Comparison of ENCODE assay signal across 12 cellular contexts in the genomic region with DNA sequence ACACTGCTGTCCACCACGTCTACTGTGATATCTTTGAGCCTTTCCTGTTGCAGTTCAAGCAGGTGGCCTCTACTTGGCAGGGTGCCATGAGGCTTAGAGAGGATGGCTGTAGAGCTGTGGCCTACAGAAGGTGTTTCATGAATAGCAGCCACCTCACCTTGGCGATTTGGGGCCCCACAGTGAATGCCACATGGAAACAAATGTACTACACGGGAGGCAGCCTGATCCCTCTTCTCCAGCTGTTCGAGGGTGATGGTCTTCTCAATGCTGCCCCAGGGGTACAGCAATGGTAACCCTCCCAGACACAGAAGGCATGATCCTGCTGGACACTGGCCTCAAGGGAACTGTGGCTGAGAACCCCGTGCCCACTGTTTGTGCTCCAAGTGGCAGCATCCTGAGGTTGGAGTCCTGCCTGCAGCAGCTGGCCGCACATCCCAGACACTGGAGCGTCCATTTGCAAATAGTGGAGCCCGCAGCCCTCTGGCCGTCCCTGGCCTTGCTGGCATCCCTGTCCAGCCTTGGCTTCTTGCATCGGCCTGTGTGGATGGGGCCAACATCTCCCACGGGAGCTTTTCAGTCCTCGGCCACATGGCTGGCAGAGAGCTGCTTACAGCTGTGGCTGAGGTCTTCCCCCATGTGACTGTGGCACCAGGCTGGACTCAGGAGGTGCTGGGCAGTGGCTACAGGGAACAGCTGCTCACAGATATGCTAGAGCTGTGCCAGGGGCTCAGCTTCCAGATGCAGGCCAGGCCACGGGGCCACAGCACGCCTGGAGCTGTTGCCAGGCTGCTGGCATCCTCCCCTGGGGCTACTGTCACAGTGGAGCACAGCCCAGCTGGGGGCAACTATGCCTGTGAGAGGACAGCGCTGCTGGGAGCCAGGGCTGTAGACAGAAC.
DNase-seq lines count a peak whose midpoint lies in the region; ATAC-seq, FAIRE-seq and TF ChIP-seq lines count a peak whose summit lies in the region.
"Had no signal": no experiment of that assay in that cellular context is flagged by ENCODE, and none has a peak within 500 bp of the region (broad histone marks: within the 10 kb centered on the region; RNA-seq: fewer than 3 reads in every experiment).

No MANE protein-coding gene starts in this region.

- H2AFZ ChIP-seq in K562 (ENCODE audit: low read depth, low read length) = no peak overlapping the region
- H2AFZ ChIP-seq: neural progenitor cell had no signal

- H3K36me3 ChIP-seq in K562 (ENCODE audit: control insufficient read depth, insufficient read depth, low read length) (no peaks in the 10 kb centered on the region), upper lobe of right lung (no peaks in the 10 kb centered on the region)
- no peaks in the 10 kb centered on the region for H3K36me3 ChIP-seq in CD4-positive, alpha-beta memory T cell (ENCODE audit: insufficient read depth, low read length)
- H3K36me3 ChIP-seq: neural progenitor cell had no signal

- intact Hi-C loops in K562 (cut with micrococcal nuclease) (no loop called here), upper lobe of right lung (cut with DNase I) (no loop called here)
- intact Hi-C loops in CD4-positive, alpha-beta memory T cell (cut with micrococcal nuclease) = no loop called here

- no peaks in the 10 kb centered on the region for H3K9me3 Mint-ChIP-seq in CD4-positive, alpha-beta memory T cell
- H3K9me3 Mint-ChIP-seq: WTC11 had no signal

- ATAC-seq in K562 (no peak), upper lobe of right lung (peak; percentile 47)
- ATAC-seq: WTC11 had no signal

- no peaks in the 10 kb centered on the region for H3K79me2 ChIP-seq in K562 (ENCODE audit: control insufficient read depth, insufficient read depth, low read length)

- no peak overlapping the region for H3K27ac Mint-ChIP-seq in CD4-positive, alpha-beta memory T cell
- H3K27ac Mint-ChIP-seq: neural progenitor cell, WTC11 had no signal

- TF ChIP-seq RAD21 in K562 (CRISPR knock-in tag; conservative IDR thresholded peaks at IDR 0.05 in 1 of 2, IDR thresholded peaks at IDR 0.05 in 1 of 2) = no peak

- WGBS in K562 (ENCODE audit: insufficient coverage, low coverage, missing lambda C conversion rate) = 2% methylated on average over 14 of the region's 15 CpGs

- H3K27me3 ChIP-seq in K562 (ENCODE audit: control insufficient read depth in 2 of 2, insufficient read depth in 2 of 2, low read length in 2 of 2) = peaks cover 56 to 78% of the 10 kb centered on the region in 2 experiments
- no peaks in the 10 kb centered on the region for H3K27me3 ChIP-seq in upper lobe of right lung
- no peaks in the 10 kb centered on the region for H3K27me3 ChIP-seq in CD4-positive, alpha-beta memory T cell (ENCODE audit: insufficient read depth, low read length)
- H3K27me3 ChIP-seq: neural progenitor cell had no signal

- no peak overlapping the region for H3K4me2 ChIP-seq in K562 (ENCODE audit: insufficient read depth, low read length)
- H3K4me2 ChIP-seq: neural progenitor cell had no signal

- no peak overlapping the region for H3K27ac ChIP-seq in K562 (ENCODE audit: extremely low read depth, low read depth, low read length)
- peak overlapping the region; percentile 74 for H3K27ac ChIP-seq in upper lobe of right lung
- H3K27ac ChIP-seq in CD4-positive, alpha-beta memory T cell (ENCODE audit: low read depth, low read length) = no peak overlapping the region
- H3K27ac ChIP-seq: neural progenitor cell had no signal

- H3K27me3 Mint-ChIP-seq in CD4-positive, alpha-beta memory T cell = peaks cover 7 to 14% of the 10 kb centered on the region in 2 donors

- H3K9me3 ChIP-seq in K562 (replicated peaks; ENCODE audit: control insufficient read depth, insufficient read depth, low read depth, low read length) (no peaks in the 10 kb centered on the region), upper lobe of right lung (no peaks in the 10 kb centered on the region)
- no peaks in the 10 kb centered on the region for H3K9me3 ChIP-seq in CD4-positive, alpha-beta memory T cell (ENCODE audit: control insufficient read depth in 1 of 2, low read length in 2 of 2)

- CTCF ChIA-PET in K562 (lab: Yijun Ruan, JAX; ENCODE audit: low intra/inter-chr PET ratio) = no interaction called here
- CTCF ChIA-PET in CD4-positive, alpha-beta memory T cell (lab: Charles Lee; ENCODE audit: partially characterized antibody) = no interaction called here

- H3K4me1 Mint-ChIP-seq in CD4-positive, alpha-beta memory T cell = no peaks in the 10 kb centered on the region

- H3K9me1 ChIP-seq in K562 (ENCODE audit: control insufficient read depth, insufficient read depth, low read length) = no peaks in the 10 kb centered on the region

- peak; percentile 57 for DNase-seq in NCI-H82 (lab: John Stamatoyannopoulos, UW)
- no peak for DNase-seq in NCI-H82 treated with DMSO at 0.1 percent for 48 hours (lab: John Stamatoyannopoulos, UW; ENCODE audit: unreplicated experiment)
- peak in 1 of 4 experiments; percentile 11 for DNase-seq in K562 (ENCODE audit: extremely low read depth in 1 of 4, low spot score in 3 of 4)
- DNase-seq in medulla oblongata (ENCODE audit: extremely low spot score) = peak; percentile 92
- no peak for DNase-seq in upper lobe of right lung
- DNase-seq in SW480 (ENCODE audit: low spot score) = no peak
- no peak for DNase-seq in CD4-positive, alpha-beta memory T cell
- DNase-seq in stimulated activated naive CD4-positive, alpha-beta T cell (lab: John Stamatoyannopoulos, UW) = no peak
- DNase-seq: kidney glomerular epithelial cell; stimulated activated CD4-positive, alpha-beta T cell treated with anti-CD3 and anti-CD28 coated beads, Interleukin-2, amount 100 ng/mL, for 24 hours had no signal

- no peak for TF ChIP-seq EP300 in K562 (IDR thresholded peaks at IDR 0.05; ENCODE audit: low read length)

- H3K4me1 ChIP-seq in K562 (replicated peaks in 1 of 2; ENCODE audit: control insufficient read depth in 2 of 2, insufficient read depth in 2 of 2, low read length in 2 of 2) (peaks cover 0 to 4% of the 10 kb centered on the region in 2 experiments; a peak in 2 of 5 replicates), upper lobe of right lung (peaks cover 11% of the 10 kb centered on the region)
- H3K4me1 ChIP-seq in CD4-positive, alpha-beta memory T cell (ENCODE audit: insufficient read depth, low read length) = no peaks in the 10 kb centered on the region

- H3K9ac ChIP-seq in K562 (ENCODE audit: insufficient read depth in 1 of 2, low read depth in 2 of 2, low read length in 2 of 2) = no peak overlapping the region
- H3K9ac ChIP-seq: neural progenitor cell had no signal

- in situ Hi-C loops in K562 (cut with MboI) = no loop called here

- FAIRE-seq in K562 (lab: Jason Lieb, UNC) = no peak

- TF ChIP-seq POLR2A in K562 (conservative IDR thresholded peaks at IDR 0.05) = no peak

- no TSS peak for BruUV-seq in K562 (replicated peaks; lab: Mats Ljungman, UMichigan)

- POLR2A ChIA-PET in K562 (lab: Yijun Ruan, JAX) = interaction anchor here (0.9 to 1.3 kb wide), 2 partner anchors 12 to 88 kb away, joined by 3 to 8 read pairs; no protein-coding TSS in a partner anchor
- POLR2A ChIA-PET in CD4-positive, alpha-beta memory T cell (lab: Charles Lee; ENCODE audit: partially characterized antibody) = no interaction called here

- H4K20me1 ChIP-seq in K562 (replicated peaks; ENCODE audit: control insufficient read depth, insufficient read depth, low read length) = peaks cover 3% of the 10 kb centered on the region; the same call in 1 of the 2 replicates

- no peak overlapping the region for H3K4me3 Mint-ChIP-seq in CD4-positive, alpha-beta memory T cell
- H3K4me3 Mint-ChIP-seq: neural progenitor cell, WTC11 had no signal

- H3K4me3 ChIP-seq in K562 (no peak overlapping the region), upper lobe of right lung (no peak overlapping the region)
- H3K4me3 ChIP-seq in CD4-positive, alpha-beta memory T cell (ENCODE audit: low read length in 2 of 2) = no peak overlapping the region
- H3K4me3 ChIP-seq: neural progenitor cell had no signal

- TF ChIP-seq CTCF in K562 (IDR thresholded peaks at IDR 0.05 in 2 of 3, conservative IDR thresholded peaks at IDR 0.05 in 1 of 3; ENCODE audit: insufficient read depth in 2 of 3, low read depth in 1 of 3, low read length in 3 of 3) = no peak
- no peak for TF ChIP-seq CTCF in upper lobe of right lung (IDR thresholded peaks at IDR 0.05)

- H3K36me3 Mint-ChIP-seq in CD4-positive, alpha-beta memory T cell = no peaks in the 10 kb centered on the region
- H3K36me3 Mint-ChIP-seq: WTC11 had no signal

TF ChIP-seq in K562, 482 proteins besides CTCF, POLR2A, EP300 and RAD21:
- TF ChIP-seq ZC3H8 (IDR thresholded peaks at IDR 0.05) = no peak
- 0 out of 2 replicates have a peak, but pooled peaks have one; percentile 14 for TF ChIP-seq NFIX (CRISPR knock-in tag; IDR thresholded peaks at IDR 0.05; ENCODE audit: low read depth)
- peak; percentile 85 for TF ChIP-seq NFIC (IDR thresholded peaks at IDR 0.05)

Comparison
In these comparisons a context has a peak if more than half of its experiments do, and no peak if none do; other contexts are left out.
1. DNase-seq: peak in NCI-H82 (single experiment) and medulla oblongata (single experiment); none in NCI-H82 treated with DMSO at 0.1 percent for 48 hours (single experiment), upper lobe of right lung (single experiment), SW480 (single experiment), CD4-positive, alpha-beta memory T cell (0 of 5) and stimulated activated naive CD4-positive, alpha-beta T cell (0 of 6).